1 cellular context compared by ENCODE assay signal in the genomic region with DNA sequence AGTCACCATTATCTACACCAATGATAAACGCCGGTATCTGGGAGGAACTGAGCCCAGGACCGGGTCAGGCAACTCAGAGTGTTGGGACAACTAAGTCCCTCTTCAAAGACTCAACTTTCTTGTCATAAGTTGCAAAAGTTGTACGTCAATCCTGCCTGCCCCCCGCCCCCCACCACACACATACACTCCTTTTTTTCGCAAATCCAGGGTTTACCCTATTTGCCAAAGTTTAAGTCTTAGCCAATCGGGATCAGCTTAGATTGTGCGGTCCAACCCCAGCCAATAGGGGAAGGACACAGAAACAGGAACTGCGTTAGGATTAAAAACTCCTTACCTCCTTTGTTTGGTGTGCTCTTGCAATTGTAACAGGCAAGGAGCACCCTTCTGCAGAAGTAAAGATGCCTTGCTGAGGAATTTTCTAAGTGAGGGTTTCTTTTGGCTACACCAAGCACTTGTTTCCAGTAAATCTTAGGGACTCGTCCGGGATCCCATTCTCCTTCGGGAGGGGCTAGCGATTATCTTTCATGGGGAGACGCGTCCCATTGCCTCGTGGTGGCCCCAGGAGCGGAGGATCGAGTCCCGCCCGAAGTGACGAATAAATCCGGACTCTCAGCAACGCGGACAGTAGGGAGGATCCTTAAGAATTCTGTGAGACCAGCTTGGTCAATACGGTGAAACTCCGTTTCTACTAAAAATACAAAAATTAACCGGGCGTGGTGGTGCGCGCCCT.
TF ChIP-seq lines count a peak whose summit lies in the region.

No MANE protein-coding gene starts in this region.

TF ChIP-seq in GM12878, 131 proteins besides CTCF, POLR2A, EP300 and RAD21 (continued from another document and continues in another):
- TF ChIP-seq, protein P1, sequence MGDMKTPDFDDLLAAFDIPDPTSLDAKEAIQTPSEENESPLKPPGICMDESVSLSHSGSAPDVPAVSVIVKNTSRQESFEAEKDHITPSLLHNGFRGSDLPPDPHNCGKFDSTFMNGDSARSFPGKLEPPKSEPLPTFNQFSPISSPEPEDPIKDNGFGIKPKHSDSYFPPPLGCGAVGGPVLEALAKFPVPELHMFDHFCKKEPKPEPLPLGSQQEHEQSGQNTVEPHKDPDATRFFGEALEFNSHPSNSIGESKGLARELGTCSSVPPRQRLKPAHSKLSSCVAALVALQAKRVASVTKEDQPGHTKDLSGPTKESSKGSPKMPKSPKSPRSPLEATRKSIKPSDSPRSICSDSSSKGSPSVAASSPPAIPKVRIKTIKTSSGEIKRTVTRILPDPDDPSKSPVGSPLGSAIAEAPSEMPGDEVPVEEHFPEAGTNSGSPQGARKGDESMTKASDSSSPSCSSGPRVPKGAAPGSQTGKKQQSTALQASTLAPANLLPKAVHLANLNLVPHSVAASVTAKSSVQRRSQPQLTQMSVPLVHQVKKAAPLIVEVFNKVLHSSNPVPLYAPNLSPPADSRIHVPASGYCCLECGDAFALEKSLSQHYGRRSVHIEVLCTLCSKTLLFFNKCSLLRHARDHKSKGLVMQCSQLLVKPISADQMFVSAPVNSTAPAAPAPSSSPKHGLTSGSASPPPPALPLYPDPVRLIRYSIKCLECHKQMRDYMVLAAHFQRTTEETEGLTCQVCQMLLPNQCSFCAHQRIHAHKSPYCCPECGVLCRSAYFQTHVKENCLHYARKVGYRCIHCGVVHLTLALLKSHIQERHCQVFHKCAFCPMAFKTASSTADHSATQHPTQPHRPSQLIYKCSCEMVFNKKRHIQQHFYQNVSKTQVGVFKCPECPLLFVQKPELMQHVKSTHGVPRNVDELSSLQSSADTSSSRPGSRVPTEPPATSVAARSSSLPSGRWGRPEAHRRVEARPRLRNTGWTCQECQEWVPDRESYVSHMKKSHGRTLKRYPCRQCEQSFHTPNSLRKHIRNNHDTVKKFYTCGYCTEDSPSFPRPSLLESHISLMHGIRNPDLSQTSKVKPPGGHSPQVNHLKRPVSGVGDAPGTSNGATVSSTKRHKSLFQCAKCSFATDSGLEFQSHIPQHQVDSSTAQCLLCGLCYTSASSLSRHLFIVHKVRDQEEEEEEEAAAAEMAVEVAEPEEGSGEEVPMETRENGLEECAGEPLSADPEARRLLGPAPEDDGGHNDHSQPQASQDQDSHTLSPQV (IDR thresholded peaks at IDR 0.05): no peak
- TF ChIP-seq CBFB (IDR thresholded peaks at IDR 0.05; ENCODE audit: low read depth) (no peak), SREBF1 (IDR thresholded peaks at IDR 0.05; ENCODE audit: low read length) (no peak), NFXL1 (IDR thresholded peaks at IDR 0.05; ENCODE audit: borderline replicate concordance) (no peak), ESRRA (IDR thresholded peaks at IDR 0.05; ENCODE audit: low read length) (no peak), SP1 (IDR thresholded peaks at IDR 0.05; ENCODE audit: low read depth, low read length) (no peak), ZNF207 (IDR thresholded peaks at IDR 0.05; ENCODE audit: borderline replicate concordance) (no peak), LARP7 (IDR thresholded peaks at IDR 0.05) (no peak), POLR2AphosphoS2 (IDR thresholded peaks at IDR 0.05; ENCODE audit: low read depth, low read length) (no peak), CHD1 (IDR thresholded peaks at IDR 0.05; ENCODE audit: low read depth, low read length) (no peak), EZH2 (IDR thresholded peaks at IDR 0.05; ENCODE audit: borderline replicate concordance, control insufficient read depth, low read depth, low read length) (no peak), MTA3 (IDR thresholded peaks at IDR 0.05; ENCODE audit: borderline replicate concordance, low read length) (no peak)
- TF ChIP-seq, protein P2, sequence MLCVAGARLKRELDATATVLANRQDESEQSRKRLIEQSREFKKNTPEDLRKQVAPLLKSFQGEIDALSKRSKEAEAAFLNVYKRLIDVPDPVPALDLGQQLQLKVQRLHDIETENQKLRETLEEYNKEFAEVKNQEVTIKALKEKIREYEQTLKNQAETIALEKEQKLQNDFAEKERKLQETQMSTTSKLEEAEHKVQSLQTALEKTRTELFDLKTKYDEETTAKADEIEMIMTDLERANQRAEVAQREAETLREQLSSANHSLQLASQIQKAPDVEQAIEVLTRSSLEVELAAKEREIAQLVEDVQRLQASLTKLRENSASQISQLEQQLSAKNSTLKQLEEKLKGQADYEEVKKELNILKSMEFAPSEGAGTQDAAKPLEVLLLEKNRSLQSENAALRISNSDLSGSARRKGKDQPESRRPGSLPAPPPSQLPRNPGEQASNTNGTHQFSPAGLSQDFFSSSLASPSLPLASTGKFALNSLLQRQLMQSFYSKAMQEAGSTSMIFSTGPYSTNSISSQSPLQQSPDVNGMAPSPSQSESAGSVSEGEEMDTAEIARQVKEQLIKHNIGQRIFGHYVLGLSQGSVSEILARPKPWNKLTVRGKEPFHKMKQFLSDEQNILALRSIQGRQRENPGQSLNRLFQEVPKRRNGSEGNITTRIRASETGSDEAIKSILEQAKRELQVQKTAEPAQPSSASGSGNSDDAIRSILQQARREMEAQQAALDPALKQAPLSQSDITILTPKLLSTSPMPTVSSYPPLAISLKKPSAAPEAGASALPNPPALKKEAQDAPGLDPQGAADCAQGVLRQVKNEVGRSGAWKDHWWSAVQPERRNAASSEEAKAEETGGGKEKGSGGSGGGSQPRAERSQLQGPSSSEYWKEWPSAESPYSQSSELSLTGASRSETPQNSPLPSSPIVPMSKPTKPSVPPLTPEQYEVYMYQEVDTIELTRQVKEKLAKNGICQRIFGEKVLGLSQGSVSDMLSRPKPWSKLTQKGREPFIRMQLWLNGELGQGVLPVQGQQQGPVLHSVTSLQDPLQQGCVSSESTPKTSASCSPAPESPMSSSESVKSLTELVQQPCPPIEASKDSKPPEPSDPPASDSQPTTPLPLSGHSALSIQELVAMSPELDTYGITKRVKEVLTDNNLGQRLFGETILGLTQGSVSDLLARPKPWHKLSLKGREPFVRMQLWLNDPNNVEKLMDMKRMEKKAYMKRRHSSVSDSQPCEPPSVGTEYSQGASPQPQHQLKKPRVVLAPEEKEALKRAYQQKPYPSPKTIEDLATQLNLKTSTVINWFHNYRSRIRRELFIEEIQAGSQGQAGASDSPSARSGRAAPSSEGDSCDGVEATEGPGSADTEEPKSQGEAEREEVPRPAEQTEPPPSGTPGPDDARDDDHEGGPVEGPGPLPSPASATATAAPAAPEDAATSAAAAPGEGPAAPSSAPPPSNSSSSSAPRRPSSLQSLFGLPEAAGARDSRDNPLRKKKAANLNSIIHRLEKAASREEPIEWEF (IDR thresholded peaks at IDR 0.05; ENCODE audit: insufficient replicate concordance, low read depth, low read length): no peak
- TF ChIP-seq, protein P3, sequence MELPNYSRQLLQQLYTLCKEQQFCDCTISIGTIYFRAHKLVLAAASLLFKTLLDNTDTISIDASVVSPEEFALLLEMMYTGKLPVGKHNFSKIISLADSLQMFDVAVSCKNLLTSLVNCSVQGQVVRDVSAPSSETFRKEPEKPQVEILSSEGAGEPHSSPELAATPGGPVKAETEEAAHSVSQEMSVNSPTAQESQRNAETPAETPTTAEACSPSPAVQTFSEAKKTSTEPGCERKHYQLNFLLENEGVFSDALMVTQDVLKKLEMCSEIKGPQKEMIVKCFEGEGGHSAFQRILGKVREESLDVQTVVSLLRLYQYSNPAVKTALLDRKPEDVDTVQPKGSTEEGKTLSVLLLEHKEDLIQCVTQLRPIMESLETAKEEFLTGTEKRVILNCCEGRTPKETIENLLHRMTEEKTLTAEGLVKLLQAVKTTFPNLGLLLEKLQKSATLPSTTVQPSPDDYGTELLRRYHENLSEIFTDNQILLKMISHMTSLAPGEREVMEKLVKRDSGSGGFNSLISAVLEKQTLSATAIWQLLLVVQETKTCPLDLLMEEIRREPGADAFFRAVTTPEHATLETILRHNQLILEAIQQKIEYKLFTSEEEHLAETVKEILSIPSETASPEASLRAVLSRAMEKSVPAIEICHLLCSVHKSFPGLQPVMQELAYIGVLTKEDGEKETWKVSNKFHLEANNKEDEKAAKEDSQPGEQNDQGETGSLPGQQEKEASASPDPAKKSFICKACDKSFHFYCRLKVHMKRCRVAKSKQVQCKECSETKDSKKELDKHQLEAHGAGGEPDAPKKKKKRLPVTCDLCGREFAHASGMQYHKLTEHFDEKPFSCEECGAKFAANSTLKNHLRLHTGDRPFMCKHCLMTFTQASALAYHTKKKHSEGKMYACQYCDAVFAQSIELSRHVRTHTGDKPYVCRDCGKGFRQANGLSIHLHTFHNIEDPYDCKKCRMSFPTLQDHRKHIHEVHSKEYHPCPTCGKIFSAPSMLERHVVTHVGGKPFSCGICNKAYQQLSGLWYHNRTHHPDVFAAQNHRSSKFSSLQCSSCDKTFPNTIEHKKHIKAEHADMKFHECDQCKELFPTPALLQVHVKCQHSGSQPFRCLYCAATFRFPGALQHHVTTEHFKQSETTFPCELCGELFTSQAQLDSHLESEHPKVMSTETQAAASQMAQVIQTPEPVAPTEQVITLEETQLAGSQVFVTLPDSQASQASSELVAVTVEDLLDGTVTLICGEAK (IDR thresholded peaks at IDR 0.05; ENCODE audit: borderline replicate concordance): no peak
- TF ChIP-seq, protein P4, sequence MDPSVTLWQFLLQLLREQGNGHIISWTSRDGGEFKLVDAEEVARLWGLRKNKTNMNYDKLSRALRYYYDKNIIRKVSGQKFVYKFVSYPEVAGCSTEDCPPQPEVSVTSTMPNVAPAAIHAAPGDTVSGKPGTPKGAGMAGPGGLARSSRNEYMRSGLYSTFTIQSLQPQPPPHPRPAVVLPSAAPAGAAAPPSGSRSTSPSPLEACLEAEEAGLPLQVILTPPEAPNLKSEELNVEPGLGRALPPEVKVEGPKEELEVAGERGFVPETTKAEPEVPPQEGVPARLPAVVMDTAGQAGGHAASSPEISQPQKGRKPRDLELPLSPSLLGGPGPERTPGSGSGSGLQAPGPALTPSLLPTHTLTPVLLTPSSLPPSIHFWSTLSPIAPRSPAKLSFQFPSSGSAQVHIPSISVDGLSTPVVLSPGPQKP (IDR thresholded peaks at IDR 0.05; ENCODE audit: low read depth, low read length): no peak
- TF ChIP-seq, protein P5, sequence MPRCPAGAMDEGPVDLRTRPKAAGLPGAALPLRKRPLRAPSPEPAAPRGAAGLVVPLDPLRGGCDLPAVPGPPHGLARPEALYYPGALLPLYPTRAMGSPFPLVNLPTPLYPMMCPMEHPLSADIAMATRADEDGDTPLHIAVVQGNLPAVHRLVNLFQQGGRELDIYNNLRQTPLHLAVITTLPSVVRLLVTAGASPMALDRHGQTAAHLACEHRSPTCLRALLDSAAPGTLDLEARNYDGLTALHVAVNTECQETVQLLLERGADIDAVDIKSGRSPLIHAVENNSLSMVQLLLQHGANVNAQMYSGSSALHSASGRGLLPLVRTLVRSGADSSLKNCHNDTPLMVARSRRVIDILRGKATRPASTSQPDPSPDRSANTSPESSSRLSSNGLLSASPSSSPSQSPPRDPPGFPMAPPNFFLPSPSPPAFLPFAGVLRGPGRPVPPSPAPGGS (IDR thresholded peaks at IDR 0.05; ENCODE audit: borderline replicate concordance, insufficient read depth, low read depth, low read length, poor library complexity, severe bottlenecking): no peak
- TF ChIP-seq, protein P6, sequence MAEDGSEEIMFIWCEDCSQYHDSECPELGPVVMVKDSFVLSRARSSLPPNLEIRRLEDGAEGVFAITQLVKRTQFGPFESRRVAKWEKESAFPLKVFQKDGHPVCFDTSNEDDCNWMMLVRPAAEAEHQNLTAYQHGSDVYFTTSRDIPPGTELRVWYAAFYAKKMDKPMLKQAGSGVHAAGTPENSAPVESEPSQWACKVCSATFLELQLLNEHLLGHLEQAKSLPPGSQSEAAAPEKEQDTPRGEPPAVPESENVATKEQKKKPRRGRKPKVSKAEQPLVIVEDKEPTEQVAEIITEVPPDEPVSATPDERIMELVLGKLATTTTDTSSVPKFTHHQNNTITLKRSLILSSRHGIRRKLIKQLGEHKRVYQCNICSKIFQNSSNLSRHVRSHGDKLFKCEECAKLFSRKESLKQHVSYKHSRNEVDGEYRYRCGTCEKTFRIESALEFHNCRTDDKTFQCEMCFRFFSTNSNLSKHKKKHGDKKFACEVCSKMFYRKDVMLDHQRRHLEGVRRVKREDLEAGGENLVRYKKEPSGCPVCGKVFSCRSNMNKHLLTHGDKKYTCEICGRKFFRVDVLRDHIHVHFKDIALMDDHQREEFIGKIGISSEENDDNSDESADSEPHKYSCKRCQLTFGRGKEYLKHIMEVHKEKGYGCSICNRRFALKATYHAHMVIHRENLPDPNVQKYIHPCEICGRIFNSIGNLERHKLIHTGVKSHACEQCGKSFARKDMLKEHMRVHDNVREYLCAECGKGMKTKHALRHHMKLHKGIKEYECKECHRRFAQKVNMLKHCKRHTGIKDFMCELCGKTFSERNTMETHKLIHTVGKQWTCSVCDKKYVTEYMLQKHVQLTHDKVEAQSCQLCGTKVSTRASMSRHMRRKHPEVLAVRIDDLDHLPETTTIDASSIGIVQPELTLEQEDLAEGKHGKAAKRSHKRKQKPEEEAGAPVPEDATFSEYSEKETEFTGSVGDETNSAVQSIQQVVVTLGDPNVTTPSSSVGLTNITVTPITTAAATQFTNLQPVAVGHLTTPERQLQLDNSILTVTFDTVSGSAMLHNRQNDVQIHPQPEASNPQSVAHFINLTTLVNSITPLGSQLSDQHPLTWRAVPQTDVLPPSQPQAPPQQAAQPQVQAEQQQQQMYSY (CRISPR knock-in tag; IDR thresholded peaks at IDR 0.05): no peak
- TF ChIP-seq, protein P7, sequence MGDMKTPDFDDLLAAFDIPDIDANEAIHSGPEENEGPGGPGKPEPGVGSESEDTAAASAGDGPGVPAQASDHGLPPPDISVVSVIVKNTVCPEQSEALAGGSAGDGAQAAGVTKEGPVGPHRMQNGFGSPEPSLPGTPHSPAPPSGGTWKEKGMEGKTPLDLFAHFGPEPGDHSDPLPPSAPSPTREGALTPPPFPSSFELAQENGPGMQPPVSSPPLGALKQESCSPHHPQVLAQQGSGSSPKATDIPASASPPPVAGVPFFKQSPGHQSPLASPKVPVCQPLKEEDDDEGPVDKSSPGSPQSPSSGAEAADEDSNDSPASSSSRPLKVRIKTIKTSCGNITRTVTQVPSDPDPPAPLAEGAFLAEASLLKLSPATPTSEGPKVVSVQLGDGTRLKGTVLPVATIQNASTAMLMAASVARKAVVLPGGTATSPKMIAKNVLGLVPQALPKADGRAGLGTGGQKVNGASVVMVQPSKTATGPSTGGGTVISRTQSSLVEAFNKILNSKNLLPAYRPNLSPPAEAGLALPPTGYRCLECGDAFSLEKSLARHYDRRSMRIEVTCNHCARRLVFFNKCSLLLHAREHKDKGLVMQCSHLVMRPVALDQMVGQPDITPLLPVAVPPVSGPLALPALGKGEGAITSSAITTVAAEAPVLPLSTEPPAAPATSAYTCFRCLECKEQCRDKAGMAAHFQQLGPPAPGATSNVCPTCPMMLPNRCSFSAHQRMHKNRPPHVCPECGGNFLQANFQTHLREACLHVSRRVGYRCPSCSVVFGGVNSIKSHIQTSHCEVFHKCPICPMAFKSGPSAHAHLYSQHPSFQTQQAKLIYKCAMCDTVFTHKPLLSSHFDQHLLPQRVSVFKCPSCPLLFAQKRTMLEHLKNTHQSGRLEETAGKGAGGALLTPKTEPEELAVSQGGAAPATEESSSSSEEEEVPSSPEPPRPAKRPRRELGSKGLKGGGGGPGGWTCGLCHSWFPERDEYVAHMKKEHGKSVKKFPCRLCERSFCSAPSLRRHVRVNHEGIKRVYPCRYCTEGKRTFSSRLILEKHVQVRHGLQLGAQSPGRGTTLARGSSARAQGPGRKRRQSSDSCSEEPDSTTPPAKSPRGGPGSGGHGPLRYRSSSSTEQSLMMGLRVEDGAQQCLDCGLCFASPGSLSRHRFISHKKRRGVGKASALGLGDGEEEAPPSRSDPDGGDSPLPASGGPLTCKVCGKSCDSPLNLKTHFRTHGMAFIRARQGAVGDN (IDR thresholded peaks at IDR 0.05): peak; percentile 63
